In the genomic region with DNA sequence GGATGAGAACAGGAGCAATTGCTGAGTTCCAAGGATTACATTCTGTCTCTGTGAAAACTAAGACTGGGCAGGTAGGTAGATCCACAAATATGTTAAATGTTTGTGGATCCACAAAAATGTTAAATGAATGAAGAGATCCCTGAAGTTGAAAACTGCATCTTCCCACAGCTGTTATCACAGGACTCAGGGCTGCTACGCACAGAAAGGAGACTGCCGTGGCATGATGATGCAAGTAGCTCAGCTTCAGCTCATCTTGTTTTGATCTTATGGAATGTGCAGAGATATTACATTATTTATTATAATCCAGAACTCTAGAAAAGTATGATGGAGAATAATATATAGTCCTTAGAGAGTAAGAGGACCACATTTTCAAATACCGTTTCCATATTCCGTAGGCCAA, we compare ENCODE assay signal across 31 cellular contexts.
"Had no signal": no experiment of that assay in that cellular context is flagged by ENCODE, and none has a peak within 500 bp of the region (broad histone marks: within the 10 kb centered on the region; RNA-seq: fewer than 3 reads in every experiment).

No MANE protein-coding gene starts in this region.

- DNase-seq: activated CD4-positive, alpha-beta memory T cell treated with anti-CD3 and anti-CD28 coated beads, Interleukin-2, amount 10 ng/mL, durations not matched to agents 7 days and 5 days; activated CD4-positive, alpha-beta T cell treated with anti-CD3 and anti-CD28 coated beads for 36 hours; activated CD4-positive, alpha-beta T cell treated with anti-CD3 and anti-CD28 coated beads, Interleukin-2, amount 50 U/mL, for 1 hour; activated gamma-delta T cell; activated naive CD4-positive, alpha-beta T cell treated with anti-CD3 and anti-CD28 coated beads, Interleukin-2, amount 10 ng/mL, durations not matched to agents 7 days and 5 days; activated naive CD8-positive, alpha-beta T cell treated with anti-CD3 and anti-CD28 coated beads for 36 hours; activated T-cell treated with anti-CD3 and anti-CD28 coated beads for 4 hours; activated T-cell treated with anti-CD3 and anti-CD28 coated beads, Interleukin-2, amount 50 U/mL, for 48 hours; anterior cingulate cortex; body of pancreas; central memory CD4-positive, alpha-beta T cell; MG63; MV-4-11; NCI-H1092 treated with DMSO at 0.1 percent for 48 hours; NCI-H1436; NCI-H1694 treated with DMSO at 0.1 percent for 48 hours; NCI-H2029 treated with DMSO at 0.1 percent for 48 hours; NCI-H345; NCI-H510A; NCI-H526 treated with DMSO at 0.1 percent for 48 hours; NCI-H82; NK-92 treated with Interleukin-12 subunit alpha and Interleukin-12 subunit beta, amount 100 ng/mL, for 24 hours; OCI-M1; RPMI8226; T-cell; T-helper 2 cell had no signal

- H3K4me3 ChIP-seq: body of pancreas, MG63, SK-N-MC had no signal

- H3K9me3 ChIP-seq: body of pancreas had no signal

- ATAC-seq: activated CD4-positive, alpha-beta T cell treated with anti-CD3 and anti-CD28 coated beads for 36 hours; activated T-helper 17 cell treated with anti-CD3 and anti-CD28 coated beads, Interleukin-2, amount 50 U/mL, for 72 hours; body of pancreas; Panc1; Right ventricle myocardium inferior; T-cell had no signal

- H3K27ac ChIP-seq: body of pancreas, SK-N-MC, VCaP had no signal

- H3K36me3 ChIP-seq: MG63 had no signal

- H3K27me3 ChIP-seq: body of pancreas, MG63 had no signal

- H3K4me1 ChIP-seq: body of pancreas had no signal
